In genomic region chr6:150775804-150776203, GRCh38 we compare ENCODE assay signal across 23 cellular contexts.
DNase-seq lines count a peak whose midpoint lies in the region; ATAC-seq, FAIRE-seq and TF ChIP-seq lines count a peak whose summit lies in the region.
"Had no signal": no experiment of that assay in that cellular context is flagged by ENCODE, and none has a peak within 500 bp of the region (broad histone marks: within the 10 kb centered on the region; RNA-seq: fewer than 3 reads in every experiment).

No MANE protein-coding gene starts in this region.

- H3K4me1 ChIP-seq in mammary epithelial cell (ENCODE audit: insufficient read depth, low read length): peaks cover 8% of the 10 kb centered on the region
- peaks cover 0 to 2% (median 0%) of the 10 kb centered on the region in 4 donors for H3K4me1 ChIP-seq in liver (ENCODE audit: control insufficient read depth in 4 of 4, insufficient read depth in 4 of 4, low read length in 3 of 4)
- H3K4me1 ChIP-seq in upper lobe of left lung: peaks cover 0 to 9% (median 2%) of the 10 kb centered on the region in 4 donors
- H3K4me1 ChIP-seq: gastrocnemius medialis, lower lobe of right lung, transverse colon had no signal

- TF ChIP-seq RAD21 in liver (IDR thresholded peaks at IDR 0.05): peak; percentile 19 to 25

- dilution Hi-C loops in mammary epithelial cell (cut with HindIII; ENCODE audit: low sequenced_read_pairs): no loop called here

- CTCF ChIA-PET in mammary epithelial cell (lab: Charles Lee; ENCODE audit: low non-redundant PET): no interaction called here
- CTCF ChIA-PET in MCF 10A (lab: Yijun Ruan, JAX): no interaction called here

- H3K27me3 Mint-ChIP-seq in MCF 10A (ENCODE audit: insufficient read depth, unreplicated experiment): no peaks in the 10 kb centered on the region
- H3K27me3 Mint-ChIP-seq: activated CD8-positive, alpha-beta memory T cell treated with anti-CD3 and anti-CD28 coated beads, Interleukin-2, amount 10 ng/mL, durations not matched to agents 7 days and 5 days; progenitor cell of endocrine pancreas; stimulated activated naive B cell treated with anti-CD40 and anti-IgM and Interleukin-4, amounts not matched to agents 10 μg/mL and 1 μg/mL and 100 μg/mL, for 72 hours had no signal

- H3K27ac ChIP-seq in mammary epithelial cell (ENCODE audit: insufficient read depth, low read depth, low read length): peak overlapping the region; percentile 14
- peak overlapping the region; percentile 3 for H3K27ac ChIP-seq in caudate nucleus (ENCODE audit: low read depth, low read length)
- no peak overlapping the region for H3K27ac ChIP-seq in liver (ENCODE audit: low read depth in 1 of 2, low read length in 2 of 2)
- H3K27ac ChIP-seq in upper lobe of left lung: no peak overlapping the region
- H3K27ac ChIP-seq: gastrocnemius medialis, lower lobe of right lung, transverse colon had no signal

- H3K9ac ChIP-seq in mammary epithelial cell (ENCODE audit: insufficient read depth, low read length): no peak overlapping the region
- no peak overlapping the region for H3K9ac ChIP-seq in liver (ENCODE audit: low read depth in 1 of 2, low read length in 2 of 2)

- POLR2A ChIA-PET in MCF 10A (lab: Yijun Ruan, JAX): no interaction called here

- TF ChIP-seq POLR2A in upper lobe of left lung (IDR thresholded peaks at IDR 0.05): no peak

- H3K36me3 Mint-ChIP-seq in MCF 10A (ENCODE audit: insufficient read depth, unreplicated experiment): peaks cover 4% of the 10 kb centered on the region
- H3K36me3 Mint-ChIP-seq: CD8-positive, alpha-beta T cell had no signal

- H3K36me3 ChIP-seq in mammary epithelial cell (ENCODE audit: insufficient read depth, low read length) (no peaks in the 10 kb centered on the region), liver (ENCODE audit: control insufficient read depth in 4 of 4, insufficient read depth in 3 of 4, low read depth in 1 of 4, low read length in 3 of 4) (peaks cover 0 to 4% (median 3%) of the 10 kb centered on the region in 4 donors), upper lobe of left lung (peaks cover 0 to under 1% (median 0%) of the 10 kb centered on the region in 4 donors)
- H3K36me3 ChIP-seq: gastrocnemius medialis, lower lobe of right lung had no signal

- intact Hi-C loops in mammary epithelial cell (cut with micrococcal nuclease): no loop called here
- intact Hi-C loops in MCF 10A (cut with micrococcal nuclease): no loop called here

- no peak for FAIRE-seq in urothelium cell line (lab: Jason Lieb, UNC)
- FAIRE-seq: HTR-8/SVneo had no signal

- H4K20me1 ChIP-seq in mammary epithelial cell (ENCODE audit: insufficient read depth, low read length): no peaks in the 10 kb centered on the region

- H3K4me3 ChIP-seq in mammary epithelial cell (replicated peaks in 1 of 3; ENCODE audit: insufficient read depth in 1 of 3, low read depth in 2 of 3, low read length in 3 of 3) (no peak overlapping the region), liver (ENCODE audit: low read depth in 1 of 3, low read length in 3 of 3) (no peak overlapping the region), upper lobe of left lung (no peak overlapping the region)
- H3K4me3 ChIP-seq: gastrocnemius medialis, lower lobe of right lung, transverse colon had no signal

- no peak overlapping the region for H3K27ac Mint-ChIP-seq in MCF 10A (ENCODE audit: low read depth, unreplicated experiment)
- H3K27ac Mint-ChIP-seq: activated CD8-positive, alpha-beta memory T cell treated with anti-CD3 and anti-CD28 coated beads, Interleukin-2, amount 10 ng/mL, durations not matched to agents 7 days and 5 days; CD8-positive, alpha-beta T cell; naive thymus-derived CD4-positive, alpha-beta T cell; T-helper 1 cell treated with Interleukin-12 subunit alpha and Interleukin-12 subunit beta and Interleukin-4 antibody, amounts not matched to agents 30 μg/mL and 1 μg/mL, for 36 hours had no signal

- H3K4me2 ChIP-seq in mammary epithelial cell (ENCODE audit: insufficient read depth, low read depth, low read length): peak overlapping the region; percentile 11

- peak overlapping the region; percentile 2 for H2AFZ ChIP-seq in mammary epithelial cell (ENCODE audit: low read depth, low read length)

- H3K9me3 Mint-ChIP-seq in MCF 10A (ENCODE audit: unreplicated experiment): peaks cover 16% of the 10 kb centered on the region

- no peak for TF ChIP-seq EP300 in upper lobe of left lung (IDR thresholded peaks at IDR 0.05)

- H3K79me2 ChIP-seq in mammary epithelial cell (ENCODE audit: insufficient read depth, low read length): peaks cover 4% of the 10 kb centered on the region

- ATAC-seq in upper lobe of left lung (ENCODE audit: low FRiP score in 2 of 2): no peak
- ATAC-seq: activated CD8-positive, alpha-beta memory T cell treated with anti-CD3 and anti-CD28 coated beads, Interleukin-2, amount 10 ng/mL, durations not matched to agents 7 days and 5 days; CD8-positive, alpha-beta T cell; gastrocnemius medialis; lower lobe of right lung; naive thymus-derived CD4-positive, alpha-beta T cell; stimulated activated naive B cell treated with anti-CD40 and anti-IgM and Interleukin-4, amounts not matched to agents 10 μg/mL and 1 μg/mL and 100 μg/mL, for 72 hours had no signal

- no peaks in the 10 kb centered on the region for H3K4me1 Mint-ChIP-seq in MCF 10A (ENCODE audit: insufficient read depth, unreplicated experiment)

- no TSS peak for BruUV-seq in mammary epithelial cell (replicated peaks; lab: Mats Ljungman, UMichigan)
- no TSS peak for BruUV-seq in MCF 10A (replicated peaks; lab: Mats Ljungman, UMichigan)

- H3K9me3 ChIP-seq in mammary epithelial cell (replicated peaks; ENCODE audit: insufficient read depth, low read length) (no peaks in the 10 kb centered on the region), liver (ENCODE audit: control insufficient read depth in 4 of 4, low read length in 3 of 4) (peaks cover 0 to 6% (median 2%) of the 10 kb centered on the region in 4 donors), upper lobe of left lung (peaks cover 0 to 8% (median 2%) of the 10 kb centered on the region in 4 donors)
- H3K9me3 ChIP-seq: gastrocnemius medialis had no signal

- no peak overlapping the region for H3K4me3 Mint-ChIP-seq in MCF 10A (ENCODE audit: unreplicated experiment)
- H3K4me3 Mint-ChIP-seq: activated CD8-positive, alpha-beta memory T cell treated with anti-CD3 and anti-CD28 coated beads, Interleukin-2, amount 10 ng/mL, durations not matched to agents 7 days and 5 days; CD8-positive, alpha-beta T cell; naive thymus-derived CD4-positive, alpha-beta T cell; stimulated activated naive B cell treated with anti-CD40 and anti-IgM and Interleukin-4, amounts not matched to agents 10 μg/mL and 1 μg/mL and 100 μg/mL, for 72 hours; T-helper 1 cell treated with Interleukin-12 subunit alpha and Interleukin-12 subunit beta and Interleukin-4 antibody, amounts not matched to agents 30 μg/mL and 1 μg/mL, for 36 hours had no signal

- no peak for TF ChIP-seq CTCF in mammary epithelial cell (conservative IDR thresholded peaks at IDR 0.05 in 1 of 2, IDR thresholded peaks at IDR 0.05 in 1 of 2; ENCODE audit: extremely low read depth in 1 of 2, insufficient read depth in 1 of 2, low read depth in 1 of 2, low read length in 2 of 2)
- no peak for TF ChIP-seq CTCF in MCF 10A (IDR thresholded peaks at IDR 0.05; ENCODE audit: unreplicated experiment)
- TF ChIP-seq CTCF in liver (IDR thresholded peaks at IDR 0.05; ENCODE audit: low read depth, low read length, missing input control): no peak
- no peak for TF ChIP-seq CTCF in upper lobe of left lung (IDR thresholded peaks at IDR 0.05)

- H3K27me3 ChIP-seq in mammary epithelial cell (ENCODE audit: insufficient read depth, low read length) (no peaks in the 10 kb centered on the region), liver (ENCODE audit: control insufficient read depth in 4 of 4, insufficient read depth in 4 of 4, low read length in 3 of 4) (no peaks in the 10 kb centered on the region), upper lobe of left lung (no peaks in the 10 kb centered on the region)
- H3K27me3 ChIP-seq: gastrocnemius medialis, transverse colon had no signal

- in situ Hi-C loops in mammary epithelial cell (cut with MboI; ENCODE audit: low sequenced_read_pairs in 2 of 2): no loop called here

- WGBS in mammary epithelial cell (ENCODE audit: low coverage, missing lambda C conversion rate): 66% methylated on average over 4 of the region's 6 CpGs
- WGBS in liver: 51% methylated on average over 6 of the region's 6 CpGs
- 40 to 46% methylated on average over 6 of the region's 6 CpGs for WGBS in upper lobe of left lung, 2 donors

- DNase-seq in mammary epithelial cell: no peak
- no peak for DNase-seq in MCF 10A (ENCODE audit: unreplicated experiment)
- no peak for DNase-seq in caudate nucleus (lab: John Stamatoyannopoulos, UW)
- DNase-seq in urothelium cell line (ENCODE audit: low spot score): peak; percentile 30
- DNase-seq in superior temporal gyrus (ENCODE audit: extremely low spot score): no peak
- DNase-seq in upper lobe of left lung: no peak
- DNase-seq in islet precursor cell: no peak
- DNase-seq: activated CD4-positive, alpha-beta T cell treated with anti-CD3 and anti-CD28 coated beads for 1 hour; activated CD8-positive, alpha-beta memory T cell treated with anti-CD3 and anti-CD28 coated beads, Interleukin-2, amount 10 ng/mL, durations not matched to agents 7 days and 5 days; activated effector memory CD4-positive, alpha-beta T cell treated with Interleukin-2 at 50 U/mL for 16 hours; aorta; CD8-positive, alpha-beta T cell; DND-41; gastrocnemius medialis; lower lobe of right lung; naive thymus-derived CD4-positive, alpha-beta T cell; NCI-H1694 treated with DMSO at 0.1 percent for 48 hours; stimulated activated naive B cell treated with anti-CD40 and anti-IgM and Interleukin-4, amounts not matched to agents 10 μg/mL and 1 μg/mL and 100 μg/mL, for 72 hours; transverse colon had no signal

TF ChIP-seq in liver, 16 proteins besides CTCF, POLR2A, EP300 and RAD21:
- peak in 1 of 2 donors; percentile 18 for TF ChIP-seq RXRA (IDR thresholded peaks at IDR 0.05)
- TF ChIP-seq GABPA (IDR thresholded peaks at IDR 0.05 in 1 of 2, conservative IDR thresholded peaks at IDR 0.05 in 1 of 2): peak; percentile 25 to 43
- peak; percentile 97 for TF ChIP-seq NR2F2 (IDR thresholded peaks at IDR 0.05)
- no peak for TF ChIP-seq JUND (IDR thresholded peaks at IDR 0.05)

Comparison
In these comparisons a context has a peak if more than half of its experiments do, and no peak if none do; other contexts are left out.
1. H3K27ac ChIP-seq: peak in mammary epithelial cell (single experiment) and caudate nucleus (single experiment); none in liver (0 of 2) and upper lobe of left lung (0 of 4).